Comparison of ENCODE assay signal across 25 cellular contexts in genomic region chr20:2991532-2991931, GRCh38. TPM values are rescaled to one million over a fixed set of nuclear protein-coding genes. Genes with fewer than 3 reads are reported as not detected.
"Had no signal": no experiment of that assay in that cellular context is flagged by ENCODE, and none has a peak within 500 bp of the region (broad histone marks: within the 10 kb centered on the region; RNA-seq: fewer than 3 reads in every experiment).

No MANE protein-coding gene starts in this region.

- ATAC-seq: activated CD8-positive, alpha-beta T cell treated with anti-CD3 and anti-CD28 coated beads, Interleukin-2, amount 10 ng/mL, durations not matched to agents 7 days and 5 days; activated naive CD8-positive, alpha-beta T cell treated with anti-CD3 and anti-CD28 coated beads, Interleukin-2, amount 50 U/mL, for 24 hours; PC-3 had no signal

- H3K4me2 ChIP-seq: SK-N-SH had no signal

- H3K27ac ChIP-seq: ascending aorta, cardiac muscle cell, colonic mucosa, Peyer's patch, SJSA1 had no signal

- FAIRE-seq: TTC549 had no signal

- DNase-seq: activated CD4-positive, alpha-beta T cell treated with anti-CD3 and anti-CD28 coated beads, Interleukin-2, amount 10 ng/mL, durations not matched to agents 24 days and 14 days; activated CD4-positive, alpha-beta T cell treated with anti-CD3 and anti-CD28 coated beads, Interleukin-2, amount 50 U/mL, for 4 hours; activated CD8-positive, alpha-beta T cell treated with anti-CD3 and anti-CD28 coated beads, Interleukin-2, amount 10 ng/mL, durations not matched to agents 7 days and 5 days; activated naive CD4-positive, alpha-beta T cell treated with anti-CD3 and anti-CD28 coated beads, Interleukin-2, amount 10 ng/mL, durations not matched to agents 7 days and 5 days; activated naive CD8-positive, alpha-beta T cell treated with anti-CD3 and anti-CD28 coated beads, Interleukin-2, amount 50 U/mL, for 24 hours; activated T-cell treated with anti-CD3 and anti-CD28 coated beads, Interleukin-2, amount 50 U/mL, for 24 hours; colonic mucosa; Karpas-422; NCI-H1105; NCI-H1436 treated with DMSO at 0.1 percent for 48 hours; NCI-H1694 treated with DMSO at 0.1 percent for 48 hours; NCI-H2171 treated with DMSO at 0.1 percent for 48 hours; NCI-H2227 treated with DMSO at 0.1 percent for 48 hours; NCI-H446; NCI-H524 treated with DMSO at 0.1 percent for 48 hours; PC-3; Peyer's patch; RPMI8226; SHP77 treated with DMSO at 0.1 percent for 48 hours; SK-N-SH had no signal

- H3K4me3 ChIP-seq: ascending aorta, cardiac muscle cell, colonic mucosa, Peyer's patch, SJSA1 had no signal

- H3K27me3 ChIP-seq: ascending aorta, cardiac muscle cell, colonic mucosa, Peyer's patch had no signal

- H3K4me1 ChIP-seq: ascending aorta, colonic mucosa, Peyer's patch, SJSA1 had no signal

- H3K9me3 ChIP-seq: ascending aorta, colonic mucosa, Peyer's patch, SJSA1, SK-N-SH had no signal

- H3K9ac ChIP-seq: SK-N-SH had no signal

RNA-seq across cellular contexts. Expression of gene GNRH2, which starts 51.9 kb away (rescaled TPM):
- total RNA-seq: ascending aorta, chondrocyte, colonic mucosa, PC-3, Peyer's patch, SJSA1 had no signal
- polyA plus RNA-seq: cardiac muscle cell had no signal
